In the genomic region with DNA sequence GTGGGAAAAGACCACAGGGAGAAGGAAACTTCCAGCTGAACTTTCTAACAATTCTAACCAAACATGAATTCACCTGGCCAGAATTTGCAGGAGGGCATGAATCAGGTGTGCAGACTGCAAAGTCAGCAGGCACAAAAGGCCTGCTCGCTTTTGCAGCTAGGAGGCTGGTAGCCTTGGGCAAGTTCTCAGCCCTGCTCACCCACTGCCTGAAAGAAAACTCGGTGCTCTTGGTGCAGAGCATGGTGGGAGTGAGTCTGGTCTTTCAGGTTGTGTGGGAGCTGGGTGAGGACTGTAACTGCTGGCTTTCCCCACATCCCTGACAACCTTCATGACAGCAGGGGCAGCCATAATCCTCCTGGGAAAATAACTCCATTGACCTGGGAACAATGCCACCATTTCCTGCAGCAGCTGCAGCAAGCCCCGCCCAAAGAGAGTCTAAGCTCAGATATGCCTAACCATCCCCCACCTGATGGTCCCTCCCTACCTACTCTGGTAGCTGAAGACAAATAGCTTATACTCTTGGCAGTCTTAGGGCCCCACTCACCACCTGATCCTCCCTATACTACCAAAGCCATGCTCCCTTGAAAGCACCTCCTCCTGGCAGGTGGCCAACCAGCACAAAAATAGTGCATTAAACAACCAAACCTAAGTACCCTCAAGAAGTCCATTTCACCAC, we compare ENCODE assay signal across 14 cellular contexts. TPM values are rescaled to one million over a fixed set of nuclear protein-coding genes. Genes with fewer than 3 reads are reported as not detected.
DNase-seq lines count a peak whose midpoint lies in the region; ATAC-seq and TF ChIP-seq lines count a peak whose summit lies in the region.
"Had no signal": no experiment of that assay in that cellular context is flagged by ENCODE, and none has a peak within 500 bp of the region (broad histone marks: within the 10 kb centered on the region; RNA-seq: fewer than 3 reads in every experiment).

No MANE protein-coding gene starts in this region.

- no peaks in the 10 kb centered on the region for H4K20me1 ChIP-seq in BLaER1

- no peaks in the 10 kb centered on the region for H3K4me1 Mint-ChIP-seq in CD8-positive, alpha-beta T cell (ENCODE audit: low read depth)
- H3K4me1 Mint-ChIP-seq: activated CD4-positive, alpha-beta T cell treated with anti-CD3 and anti-CD28 coated beads, Interleukin-2, amount 10 ng/mL, durations not matched to agents 24 days and 14 days; stimulated activated naive CD8-positive, alpha-beta T cell treated with anti-CD3 and anti-CD28 coated beads, Interleukin-15, amount 100 ng/mL, for 72 hours had no signal

- peaks cover 62% of the 10 kb centered on the region for H3K9me3 ChIP-seq in BLaER1
- no peaks in the 10 kb centered on the region for H3K9me3 ChIP-seq in CD8-positive, alpha-beta T cell (ENCODE audit: low read length)

- POLR2A ChIA-PET in CD8-positive, alpha-beta T cell (lab: Charles Lee): no interaction called here

- H3K27me3 Mint-ChIP-seq in CD8-positive, alpha-beta T cell (ENCODE audit: low read depth): peaks cover 2% of the 10 kb centered on the region
- H3K27me3 Mint-ChIP-seq: activated CD4-positive, alpha-beta T cell treated with anti-CD3 and anti-CD28 coated beads, Interleukin-2, amount 10 ng/mL, durations not matched to agents 24 days and 14 days had no signal

- CTCF ChIA-PET in CD8-positive, alpha-beta T cell (lab: Charles Lee): interaction anchor here (0.6 to 2.3 kb wide), 2 partner anchors 9 to 348 kb away, joined by 3 to 9 read pairs; no protein-coding TSS in a partner anchor

- H3K36me3 Mint-ChIP-seq in CD8-positive, alpha-beta T cell: no peaks in the 10 kb centered on the region

- no peaks in the 10 kb centered on the region for H3K27me3 ChIP-seq in BLaER1
- no peaks in the 10 kb centered on the region for H3K27me3 ChIP-seq in CD8-positive, alpha-beta T cell (ENCODE audit: insufficient read depth, low read length)

- peak; percentile 20 for DNase-seq in NAMALWA (ENCODE audit: low spot score)
- peak; percentile 79 for DNase-seq in NCI-H510A treated with DMSO at 0.1 percent for 48 hours (lab: John Stamatoyannopoulos, UW)
- DNase-seq in dermis microvascular lymphatic vessel endothelial cell (ENCODE audit: low read depth in 2 of 2): peak; percentile 5 to 50
- no peak for DNase-seq in ecto neural progenitor cell (ENCODE audit: low spot score)
- DNase-seq in CD8-positive, alpha-beta T cell: no peak
- DNase-seq in T-helper 1 cell: no peak
- DNase-seq: activated CD4-positive, alpha-beta T cell treated with anti-CD3 and anti-CD28 coated beads, Interleukin-2, amount 10 ng/mL, durations not matched to agents 24 days and 14 days; activated T-cell treated with anti-CD3 and anti-CD28 coated beads, Interleukin-2, amount 50 U/mL, for 24 hours; DND-41; NCI-H446 treated with DMSO at 0.1 percent for 48 hours; stimulated activated CD4-positive, alpha-beta T cell treated with anti-CD3 and anti-CD28 coated beads, Interleukin-12 subunit alpha, Interleukin-12 subunit beta, amount 100 ng/mL, for 4 hours; stimulated activated naive CD8-positive, alpha-beta T cell treated with anti-CD3 and anti-CD28 coated beads, Interleukin-15, amount 100 ng/mL, for 72 hours had no signal

- no peak overlapping the region for H3K9ac ChIP-seq in BLaER1

- no peak overlapping the region for H3K27ac ChIP-seq in BLaER1
- no peak overlapping the region for H3K27ac ChIP-seq in CD8-positive, alpha-beta T cell (ENCODE audit: low read depth, low read length)

- TF ChIP-seq CTCF in CD8-positive, alpha-beta T cell (IDR thresholded peaks at IDR 0.05): no peak

- peaks cover 9% of the 10 kb centered on the region for H3K4me1 ChIP-seq in BLaER1
- H3K4me1 ChIP-seq in CD8-positive, alpha-beta T cell (ENCODE audit: insufficient read depth, low read length): no peaks in the 10 kb centered on the region

- no peak overlapping the region for H3K27ac Mint-ChIP-seq in CD8-positive, alpha-beta T cell
- H3K27ac Mint-ChIP-seq: activated CD4-positive, alpha-beta T cell treated with anti-CD3 and anti-CD28 coated beads, Interleukin-2, amount 10 ng/mL, durations not matched to agents 24 days and 14 days; activated T-cell treated with anti-CD3 and anti-CD28 coated beads, Interleukin-2, amount 50 U/mL, for 24 hours; stimulated activated naive CD8-positive, alpha-beta T cell treated with anti-CD3 and anti-CD28 coated beads, Interleukin-15, amount 100 ng/mL, for 72 hours had no signal

- H3K9me3 Mint-ChIP-seq in CD8-positive, alpha-beta T cell: peaks cover 17% of the 10 kb centered on the region

- H3K4me3 Mint-ChIP-seq in CD8-positive, alpha-beta T cell: no peak overlapping the region
- H3K4me3 Mint-ChIP-seq: activated CD4-positive, alpha-beta T cell treated with anti-CD3 and anti-CD28 coated beads, Interleukin-2, amount 10 ng/mL, durations not matched to agents 24 days and 14 days; activated T-cell treated with anti-CD3 and anti-CD28 coated beads, Interleukin-2, amount 50 U/mL, for 24 hours; stimulated activated naive CD8-positive, alpha-beta T cell treated with anti-CD3 and anti-CD28 coated beads, Interleukin-15, amount 100 ng/mL, for 72 hours had no signal

- no peaks in the 10 kb centered on the region for H3K36me3 ChIP-seq in BLaER1
- H3K36me3 ChIP-seq in CD8-positive, alpha-beta T cell (ENCODE audit: insufficient read depth, low read length): no peaks in the 10 kb centered on the region

- no peak overlapping the region for H3K4me3 ChIP-seq in BLaER1
- no peak overlapping the region for H3K4me3 ChIP-seq in CD8-positive, alpha-beta T cell (ENCODE audit: low read depth, low read length)

- intact Hi-C loops in CD8-positive, alpha-beta T cell (cut with DNase I, micrococcal nuclease): no loop called here

- H3K4me2 ChIP-seq in BLaER1: 0 out of 2 replicates have a peak overlapping the region, but pooled peaks have one; percentile 8

- ATAC-seq in CD8-positive, alpha-beta T cell: no peak
- ATAC-seq in GM19035 (IDR thresholded peaks at IDR 0.05; ENCODE audit: unreplicated experiment): no peak
- ATAC-seq: stimulated activated naive CD8-positive, alpha-beta T cell treated with anti-CD3 and anti-CD28 coated beads, Interleukin-15, amount 100 ng/mL, for 72 hours had no signal

RNA-seq across cellular contexts. Expression of a gene that starts 31.6 kb away (rescaled TPM):
- 1.2 and 2.4 TPM in 2 replicates for total RNA-seq in dermis microvascular lymphatic vessel endothelial cell
- 1 to 10 TPM; 1.3 to 1.8 TPM for total RNA-seq in CD8-positive, alpha-beta T cell

RNA-seq across cellular contexts. Expression of a gene that starts 47.3 kb away (rescaled TPM):
- 2.3 and 4.6 TPM in 2 replicates for total RNA-seq in dermis microvascular lymphatic vessel endothelial cell
- total RNA-seq in CD8-positive, alpha-beta T cell: 10 to 100 TPM; 16.4 to 17.2 TPM

RNA-seq across cellular contexts. Expression of a gene that starts 56.1 kb away (rescaled TPM):
- 4.2 and 7.1 TPM in 2 replicates for total RNA-seq in dermis microvascular lymphatic vessel endothelial cell
- total RNA-seq in CD8-positive, alpha-beta T cell: 1 to 10 TPM; 8.7 to 9.9 TPM

Comparison
In these comparisons a context has a peak if more than half of its experiments do, and no peak if none do; other contexts are left out.
1. DNase-seq: peak in NAMALWA (single experiment), NCI-H510A treated with DMSO at 0.1 percent for 48 hours (single experiment) and dermis microvascular lymphatic vessel endothelial cell (2 of 2); none in ecto neural progenitor cell (single experiment), CD8-positive, alpha-beta T cell (0 of 7) and T-helper 1 cell (0 of 5).